ENCODE assay signal across 8 cellular contexts in genomic region chr11:96338910-96339703, GRCh38. TPM values are rescaled to one million over a fixed set of nuclear protein-coding genes. Genes with fewer than 3 reads are reported as not detected.
DNase-seq lines count a peak whose midpoint lies in the region; ATAC-seq and TF ChIP-seq lines count a peak whose summit lies in the region.

No MANE protein-coding gene starts in this region.

- peak overlapping the region; percentile 39 for H3K4me3 Mint-ChIP-seq in dendritic cell treated with granulocyte-macrophage colony-stimulating factor and Interleukin-4, amounts not matched to agents 40 ng/mL and 50 ng/mL, for 4 days

- peaks cover 57% of the 10 kb centered on the region for H3K4me1 ChIP-seq in mononuclear cell (ENCODE audit: insufficient read depth, low read length)

- no peaks in the 10 kb centered on the region for H3K9me3 ChIP-seq in mononuclear cell (ENCODE audit: low read depth, low read length)

- intact Hi-C loops in dendritic cell treated with granulocyte-macrophage colony-stimulating factor and Interleukin-4, amounts not matched to agents 40 ng/mL and 50 ng/mL, for 4 days (cut with micrococcal nuclease): loop anchor here (5.0 kb wide), 1 partner anchor 37 kb away; no protein-coding TSS in a partner anchor

- no peaks in the 10 kb centered on the region for H3K36me3 ChIP-seq in H7 (replicated peaks; ENCODE audit: control insufficient read depth, insufficient read depth, low read length)

- peak overlapping the region; percentile 68 for H3K27ac ChIP-seq in temporal lobe (ENCODE audit: low read depth, low read length)

- peaks cover 15% of the 10 kb centered on the region for H3K36me3 Mint-ChIP-seq in dendritic cell treated with granulocyte-macrophage colony-stimulating factor and Interleukin-4, amounts not matched to agents 40 ng/mL and 50 ng/mL, for 4 days (ENCODE audit: low read depth)

- H3K9me3 Mint-ChIP-seq in dendritic cell treated with granulocyte-macrophage colony-stimulating factor and Interleukin-4, amounts not matched to agents 40 ng/mL and 50 ng/mL, for 4 days: no peaks in the 10 kb centered on the region

- H3K27me3 ChIP-seq in mononuclear cell (ENCODE audit: insufficient read depth, low read length) (no peaks in the 10 kb centered on the region), H7 (ENCODE audit: control insufficient read depth, insufficient read depth, low read length) (0 out of 2 replicates have a peak, but pooled peaks cover 4% of the 10 kb centered on the region)

- peak overlapping the region; percentile 96 for H3K27ac Mint-ChIP-seq in dendritic cell treated with granulocyte-macrophage colony-stimulating factor and Interleukin-4, amounts not matched to agents 40 ng/mL and 50 ng/mL, for 4 days

- H3K4me1 Mint-ChIP-seq in dendritic cell treated with granulocyte-macrophage colony-stimulating factor and Interleukin-4, amounts not matched to agents 40 ng/mL and 50 ng/mL, for 4 days (ENCODE audit: low read depth): peaks cover 77% of the 10 kb centered on the region

- peak; percentile 42 for ATAC-seq in GM19324 (IDR thresholded peaks at IDR 0.05; ENCODE audit: low FRiP score, unreplicated experiment)
- peak; percentile 45 for ATAC-seq in HG03354 (IDR thresholded peaks at IDR 0.05; ENCODE audit: poor library complexity, severe bottlenecking, unreplicated experiment)

- H3K27me3 Mint-ChIP-seq in dendritic cell treated with granulocyte-macrophage colony-stimulating factor and Interleukin-4, amounts not matched to agents 40 ng/mL and 50 ng/mL, for 4 days: peaks cover 8% of the 10 kb centered on the region

- peak; percentile 1; the same call in 1 of the 2 replicates for TF ChIP-seq CTCF in AG09319 (IDR thresholded peaks at IDR 0.05; ENCODE audit: low read depth, low read length)

- no peak for DNase-seq in AG09319 (ENCODE audit: extremely low read depth, low read depth)
- peak; percentile 69 for DNase-seq in UCSD-AML1 (lab: John Stamatoyannopoulos, UW; ENCODE audit: unreplicated experiment)
- DNase-seq in H7: no peak

- H3K4me3 ChIP-seq in mononuclear cell (ENCODE audit: low read length) (peak overlapping the region; percentile 99), H7 (ENCODE audit: insufficient read depth, low read depth, low read length) (no peak overlapping the region)

RNA-seq across cellular contexts. Expression of gene MAML2, which starts 3.9 kb away (rescaled TPM):
- total RNA-seq in mononuclear cell (48.2 TPM), temporal lobe (4.9 TPM)
- total RNA-seq in H7 (2014; rRNA removed; shearing (Covaris generic)): 3.6 and 5.8 TPM in 2 replicates

RNA-seq across cellular contexts. Expression of gene CCDC82, which starts 50.6 kb away (rescaled TPM):
- total RNA-seq in mononuclear cell: 42.2 TPM
- total RNA-seq in temporal lobe: 54.6 TPM
- total RNA-seq in H7 (2014; rRNA removed; shearing (Covaris generic)): 7.4 and 10.0 TPM in 2 replicates

RNA-seq across cellular contexts. Expression of gene JRKL, which starts 50.7 kb away (rescaled TPM):
- 3.4 TPM for total RNA-seq in mononuclear cell
- total RNA-seq in temporal lobe: 13.0 TPM
- 3.8 TPM in 2 replicates for total RNA-seq in H7 (2014; rRNA removed; shearing (Covaris generic))
